11 cellular contexts compared by ENCODE assay signal in genomic region chr21:25997788-25998611, GRCh38.
DNase-seq lines count a peak whose midpoint lies in the region; ATAC-seq and TF ChIP-seq lines count a peak whose summit lies in the region.
"Had no signal": no experiment of that assay in that cellular context is flagged by ENCODE, and none has a peak within 500 bp of the region (broad histone marks: within the 10 kb centered on the region; RNA-seq: fewer than 3 reads in every experiment).

No MANE protein-coding gene starts in this region.

- no peaks in the 10 kb centered on the region for H3K27me3 ChIP-seq in ovary
- H3K27me3 ChIP-seq: heart left ventricle had no signal

- no peak overlapping the region for H3K27ac ChIP-seq in ovary

- CTCF ChIA-PET in activated CD8-positive, alpha-beta memory T cell treated with anti-CD3 and anti-CD28 coated beads, Interleukin-2, amount 10 ng/mL, durations not matched to agents 7 days and 5 days (lab: Charles Lee) = no interaction called here

- TF ChIP-seq CTCF in mesothelial cell of epicardium (IDR thresholded peaks at IDR 0.05; ENCODE audit: unreplicated experiment) = no peak
- TF ChIP-seq CTCF in ovary (IDR thresholded peaks at IDR 0.05) = no peak

- peaks cover 36% of the 10 kb centered on the region for H3K4me1 Mint-ChIP-seq in mesothelial cell of epicardium
- H3K4me1 Mint-ChIP-seq in activated CD8-positive, alpha-beta memory T cell treated with anti-CD3 and anti-CD28 coated beads, Interleukin-2, amount 10 ng/mL, durations not matched to agents 7 days and 5 days = peaks cover 6% of the 10 kb centered on the region
- H3K4me1 Mint-ChIP-seq: activated naive CD8-positive, alpha-beta T cell treated with anti-CD3 and anti-CD28 coated beads for 36 hours had no signal

- intact Hi-C loops in ovary (cut with DNase I) = no loop called here

- DNase-seq in DMS53 treated with DMSO at 0.1 percent for 48 hours (lab: John Stamatoyannopoulos, UW; ENCODE audit: unreplicated experiment) = peak; percentile 78
- peak; percentile 91 for DNase-seq in NCI-H2107 (lab: John Stamatoyannopoulos, UW)
- DNase-seq in cerebellar nuclear complex (lab: John Stamatoyannopoulos, UW) = peak; percentile 10 to 72
- no peak for DNase-seq in mesothelial cell of epicardium (ENCODE audit: low spot score in 2 of 2, unreplicated experiment in 2 of 2)
- DNase-seq in activated CD8-positive, alpha-beta memory T cell treated with anti-CD3 and anti-CD28 coated beads, Interleukin-2, amount 10 ng/mL, durations not matched to agents 7 days and 5 days = no peak
- DNase-seq in UCSD-AML1 (lab: John Stamatoyannopoulos, UW; ENCODE audit: unreplicated experiment) = no peak
- no peak for DNase-seq in ovary
- DNase-seq in OCI-M2 (lab: John Stamatoyannopoulos, UW; ENCODE audit: unreplicated experiment) = no peak
- DNase-seq: activated naive CD8-positive, alpha-beta T cell treated with anti-CD3 and anti-CD28 coated beads for 36 hours; heart left ventricle; IMR-90 had no signal

- H3K27ac Mint-ChIP-seq in mesothelial cell of epicardium = peak overlapping the region; percentile 2
- no peak overlapping the region for H3K27ac Mint-ChIP-seq in activated CD8-positive, alpha-beta memory T cell treated with anti-CD3 and anti-CD28 coated beads, Interleukin-2, amount 10 ng/mL, durations not matched to agents 7 days and 5 days
- H3K27ac Mint-ChIP-seq: activated naive CD8-positive, alpha-beta T cell treated with anti-CD3 and anti-CD28 coated beads for 36 hours had no signal

- no peak for TF ChIP-seq POLR2A in ovary (IDR thresholded peaks at IDR 0.05)

- H3K27me3 Mint-ChIP-seq in mesothelial cell of epicardium (ENCODE audit: low read depth) = no peaks in the 10 kb centered on the region
- H3K27me3 Mint-ChIP-seq in activated CD8-positive, alpha-beta memory T cell treated with anti-CD3 and anti-CD28 coated beads, Interleukin-2, amount 10 ng/mL, durations not matched to agents 7 days and 5 days = no peaks in the 10 kb centered on the region
- H3K27me3 Mint-ChIP-seq: activated naive CD8-positive, alpha-beta T cell treated with anti-CD3 and anti-CD28 coated beads for 36 hours had no signal

- ATAC-seq in activated CD8-positive, alpha-beta memory T cell treated with anti-CD3 and anti-CD28 coated beads, Interleukin-2, amount 10 ng/mL, durations not matched to agents 7 days and 5 days = no peak

- H3K36me3 Mint-ChIP-seq in mesothelial cell of epicardium = peaks cover 15% of the 10 kb centered on the region
- no peaks in the 10 kb centered on the region for H3K36me3 Mint-ChIP-seq in activated CD8-positive, alpha-beta memory T cell treated with anti-CD3 and anti-CD28 coated beads, Interleukin-2, amount 10 ng/mL, durations not matched to agents 7 days and 5 days

- 84 to 90% (median 85%) methylated on average over 4 of the region's 4 CpGs for WGBS in ovary, 3 donors

- no peak overlapping the region for H3K4me3 ChIP-seq in ovary
- H3K4me3 ChIP-seq: heart left ventricle had no signal

- H3K4me1 ChIP-seq in ovary (ENCODE audit: insufficient read depth) = no peaks in the 10 kb centered on the region

- no peaks in the 10 kb centered on the region for H3K36me3 ChIP-seq in ovary

- no peak for TF ChIP-seq EP300 in ovary (IDR thresholded peaks at IDR 0.05)

- no peak overlapping the region for H3K4me3 Mint-ChIP-seq in mesothelial cell of epicardium
- H3K4me3 Mint-ChIP-seq in activated CD8-positive, alpha-beta memory T cell treated with anti-CD3 and anti-CD28 coated beads, Interleukin-2, amount 10 ng/mL, durations not matched to agents 7 days and 5 days = no peak overlapping the region
- H3K4me3 Mint-ChIP-seq: activated naive CD8-positive, alpha-beta T cell treated with anti-CD3 and anti-CD28 coated beads for 36 hours had no signal

- no peaks in the 10 kb centered on the region for H3K9me3 ChIP-seq in ovary
- H3K9me3 ChIP-seq: heart left ventricle had no signal

- H3K9me3 Mint-ChIP-seq in mesothelial cell of epicardium = no peaks in the 10 kb centered on the region
- H3K9me3 Mint-ChIP-seq in activated CD8-positive, alpha-beta memory T cell treated with anti-CD3 and anti-CD28 coated beads, Interleukin-2, amount 10 ng/mL, durations not matched to agents 7 days and 5 days (ENCODE audit: low read depth) = no peaks in the 10 kb centered on the region
- H3K9me3 Mint-ChIP-seq: activated naive CD8-positive, alpha-beta T cell treated with anti-CD3 and anti-CD28 coated beads for 36 hours had no signal

Comparison
In these comparisons a context has a peak if more than half of its experiments do, and no peak if none do; other contexts are left out.
1. DNase-seq: peak in DMS53 treated with DMSO at 0.1 percent for 48 hours (single experiment), NCI-H2107 (single experiment) and cerebellar nuclear complex (2 of 2); none in mesothelial cell of epicardium (0 of 2), activated CD8-positive, alpha-beta memory T cell treated with anti-CD3 and anti-CD28 coated beads, Interleukin-2, amount 10 ng/mL, durations not matched to agents 7 days and 5 days (single experiment), UCSD-AML1 (single experiment), ovary (0 of 5) and OCI-M2 (single experiment).